Comparison of ENCODE assay signal across 2 cellular contexts in genomic region chr12:121990692-121991603, GRCh38.
TF ChIP-seq lines count a peak whose summit lies in the region.

No MANE protein-coding gene starts in this region.

TF ChIP-seq in SK-N-SH, 30 proteins besides CTCF, POLR2A, EP300 and RAD21 (continued from another document):
- no peak for TF ChIP-seq REST (IDR thresholded peaks at IDR 0.05; ENCODE audit: low read depth, low read length)
- no peak for TF ChIP-seq RCOR1 (IDR thresholded peaks at IDR 0.05; ENCODE audit: low read length)
- TF ChIP-seq MXI1 (IDR thresholded peaks at IDR 0.05; ENCODE audit: low read depth, low read length), result no peak
- TF ChIP-seq RXRA (IDR thresholded peaks at IDR 0.05; ENCODE audit: borderline replicate concordance, low read depth), result no peak
- TF ChIP-seq JUND (IDR thresholded peaks at IDR 0.05), result no peak
- no peak for TF ChIP-seq FOSL2 (IDR thresholded peaks at IDR 0.05; ENCODE audit: borderline replicate concordance, low read depth)
- no peak for TF ChIP-seq GABPA (IDR thresholded peaks at IDR 0.05; ENCODE audit: low read depth)
- no peak for TF ChIP-seq TEAD4 (IDR thresholded peaks at IDR 0.05; ENCODE audit: borderline replicate concordance, insufficient read depth)
- no peak for TF ChIP-seq USF2 (IDR thresholded peaks at IDR 0.05; ENCODE audit: borderline replicate concordance, low read depth, low read length)
- TF ChIP-seq SIN3A (IDR thresholded peaks at IDR 0.05; ENCODE audit: borderline replicate concordance, low read depth, low read length), result no peak
- no peak for TF ChIP-seq USF1 (IDR thresholded peaks at IDR 0.05; ENCODE audit: borderline replicate concordance, low read depth)
- no peak for TF ChIP-seq NFIC (IDR thresholded peaks at IDR 0.05; ENCODE audit: borderline replicate concordance)
- TF ChIP-seq RFX5 (IDR thresholded peaks at IDR 0.05; ENCODE audit: low read length), result no peak
- no peak for TF ChIP-seq SMC3 (IDR thresholded peaks at IDR 0.05; ENCODE audit: low read depth, low read length)

TF ChIP-seq in SK-N-SH treated with all-trans-retinoic acid at 6 μM for 48 hours, 23 proteins besides CTCF, POLR2A, EP300 and RAD21 (continued from another document):
- TF ChIP-seq CSRNP3 (CRISPR knock-in tag; IDR thresholded peaks at IDR 0.05) (no peak), ZFP30 (CRISPR knock-in tag; IDR thresholded peaks at IDR 0.05) (no peak), RARB (CRISPR knock-in tag; IDR thresholded peaks at IDR 0.05) (no peak), TOX (CRISPR knock-in tag; IDR thresholded peaks at IDR 0.05; ENCODE audit: borderline replicate concordance) (no peak), TCF4 (CRISPR knock-in tag; IDR thresholded peaks at IDR 0.05; ENCODE audit: borderline replicate concordance) (no peak), SNAI2 (CRISPR knock-in tag; IDR thresholded peaks at IDR 0.05) (no peak)
TF ChIP-seq in SK-N-SH treated with all-trans-retinoic acid at 6 μM for 48 hours: peak in this region for 0.
